8 cellular contexts compared by ENCODE assay signal in the genomic region with DNA sequence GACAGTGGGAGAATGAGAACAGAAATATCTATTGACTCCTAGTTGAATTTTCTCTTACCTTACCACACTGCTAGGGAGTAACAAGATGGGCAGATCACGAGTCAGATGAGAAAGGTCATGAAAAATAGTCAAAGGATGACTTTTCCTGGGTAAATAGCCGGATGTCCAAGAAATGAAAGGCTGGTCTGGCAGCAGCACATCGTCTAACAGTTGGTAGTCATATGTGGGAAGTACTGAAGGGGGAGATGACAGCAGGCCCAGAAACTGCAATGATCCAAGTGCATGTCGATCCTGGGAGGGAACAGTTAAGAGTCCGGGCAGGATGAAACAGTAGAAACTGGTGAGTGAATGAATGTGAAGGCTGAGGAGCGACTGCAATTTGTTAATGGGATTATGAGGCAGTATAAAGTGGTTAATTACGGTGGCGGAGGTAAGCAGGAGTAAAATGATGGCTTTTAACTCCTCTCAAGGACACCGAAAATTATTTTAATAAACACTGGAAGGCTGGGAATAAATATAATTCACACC. TPM values are rescaled to one million over a fixed set of nuclear protein-coding genes. Genes with fewer than 3 reads are reported as not detected.
DNase-seq lines count a peak whose midpoint lies in the region; ATAC-seq and TF ChIP-seq lines count a peak whose summit lies in the region.

No MANE protein-coding gene starts in this region.

- TF ChIP-seq CTCF in NB4 (IDR thresholded peaks at IDR 0.05; ENCODE audit: low read depth, low read length) (no peak), WTC11 (IDR thresholded peaks at IDR 0.05) (no peak), fibroblast of pulmonary artery (IDR thresholded peaks at IDR 0.05; ENCODE audit: low read length, missing control alignments) (peak; percentile 11)

- H3K4me1 Mint-ChIP-seq in WTC11: peaks cover 26% of the 10 kb centered on the region

- peak; percentile 12 to 83 (median 57) for DNase-seq in NCI-H1417 (lab: John Stamatoyannopoulos, UW)
- no peak for DNase-seq in NCI-H1417 treated with DMSO at 0.1 percent for 48 hours (lab: John Stamatoyannopoulos, UW)
- DNase-seq in NB4 (ENCODE audit: low read depth): peak; percentile 64
- DNase-seq in WTC11 (ENCODE audit: low spot score): no peak
- DNase-seq in fibroblast of pulmonary artery (ENCODE audit: low read depth): peak; percentile 74
- DNase-seq in NCI-H2029 treated with DMSO at 0.1 percent for 48 hours (lab: John Stamatoyannopoulos, UW): no peak

- H3K9me3 ChIP-seq in neuron (ENCODE audit: low read length): no peaks in the 10 kb centered on the region

- no peaks in the 10 kb centered on the region for H3K27me3 Mint-ChIP-seq in WTC11 (ENCODE audit: low read depth)

- H3K36me3 Mint-ChIP-seq in WTC11: no peaks in the 10 kb centered on the region

- H3K27me3 ChIP-seq in neuron (ENCODE audit: insufficient read depth, low read length): no peaks in the 10 kb centered on the region

- no peak for TF ChIP-seq POLR2A in NB4 (IDR thresholded peaks at IDR 0.05; ENCODE audit: extremely low read depth, insufficient read length)

- peaks cover 25% of the 10 kb centered on the region for H3K4me1 ChIP-seq in neuron (ENCODE audit: insufficient read depth, low read length)

- peak overlapping the region; percentile 69 for H3K4me3 Mint-ChIP-seq in WTC11

- POLR2A ChIA-PET in WTC11 (lab: Charles Lee): interaction anchor here (0.6 to 2.9 kb wide), 3 partner anchors 27 to 41 kb away, joined by 3 to 10 read pairs (median 9); partner anchors contain the start of gene RAD52

- H3K9me3 Mint-ChIP-seq in WTC11: no peaks in the 10 kb centered on the region

- no peaks in the 10 kb centered on the region for H3K36me3 ChIP-seq in neuron (ENCODE audit: insufficient read depth, low read length)

- H3K4me3 ChIP-seq in NB4 (ENCODE audit: low read depth, low read length) (peak overlapping the region; percentile 71), fibroblast of pulmonary artery (replicated peaks; ENCODE audit: low read depth, low read length) (peak overlapping the region; percentile 74), neuron (ENCODE audit: low read length) (peak overlapping the region; percentile 74)

- ATAC-seq in WTC11 (no peak), GM18502 (IDR thresholded peaks at IDR 0.05; ENCODE audit: poor library complexity, unreplicated experiment) (no peak)

- CTCF ChIA-PET in WTC11 (lab: Charles Lee): interaction anchor here (2.7 to 3.9 kb wide), 2 partner anchors 40 to 103 kb away, joined by 17 to 27 read pairs; partner anchors contain the start of gene RAD52

- H2AFZ ChIP-seq in neuron (ENCODE audit: low read depth, low read length): peak overlapping the region; percentile 75

- peak overlapping the region; percentile 35 for H3K27ac Mint-ChIP-seq in WTC11

TF ChIP-seq in WTC11, 78 proteins besides CTCF, POLR2A, EP300 and RAD21:
- TF ChIP-seq, protein P1, sequence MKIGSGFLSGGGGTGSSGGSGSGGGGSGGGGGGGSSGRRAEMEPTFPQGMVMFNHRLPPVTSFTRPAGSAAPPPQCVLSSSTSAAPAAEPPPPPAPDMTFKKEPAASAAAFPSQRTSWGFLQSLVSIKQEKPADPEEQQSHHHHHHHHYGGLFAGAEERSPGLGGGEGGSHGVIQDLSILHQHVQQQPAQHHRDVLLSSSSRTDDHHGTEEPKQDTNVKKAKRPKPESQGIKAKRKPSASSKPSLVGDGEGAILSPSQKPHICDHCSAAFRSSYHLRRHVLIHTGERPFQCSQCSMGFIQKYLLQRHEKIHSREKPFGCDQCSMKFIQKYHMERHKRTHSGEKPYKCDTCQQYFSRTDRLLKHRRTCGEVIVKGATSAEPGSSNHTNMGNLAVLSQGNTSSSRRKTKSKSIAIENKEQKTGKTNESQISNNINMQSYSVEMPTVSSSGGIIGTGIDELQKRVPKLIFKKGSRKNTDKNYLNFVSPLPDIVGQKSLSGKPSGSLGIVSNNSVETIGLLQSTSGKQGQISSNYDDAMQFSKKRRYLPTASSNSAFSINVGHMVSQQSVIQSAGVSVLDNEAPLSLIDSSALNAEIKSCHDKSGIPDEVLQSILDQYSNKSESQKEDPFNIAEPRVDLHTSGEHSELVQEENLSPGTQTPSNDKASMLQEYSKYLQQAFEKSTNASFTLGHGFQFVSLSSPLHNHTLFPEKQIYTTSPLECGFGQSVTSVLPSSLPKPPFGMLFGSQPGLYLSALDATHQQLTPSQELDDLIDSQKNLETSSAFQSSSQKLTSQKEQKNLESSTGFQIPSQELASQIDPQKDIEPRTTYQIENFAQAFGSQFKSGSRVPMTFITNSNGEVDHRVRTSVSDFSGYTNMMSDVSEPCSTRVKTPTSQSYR (CRISPR knock-in tag; IDR thresholded peaks at IDR 0.05): no peak
- TF ChIP-seq ZNF232 (CRISPR knock-in tag; IDR thresholded peaks at IDR 0.05) (no peak), AR (CRISPR knock-in tag; IDR thresholded peaks at IDR 0.05) (no peak), TCF7 (CRISPR knock-in tag; IDR thresholded peaks at IDR 0.05; ENCODE audit: low read depth) (no peak), SOX15 (CRISPR knock-in tag; IDR thresholded peaks at IDR 0.05) (no peak), ETV6 (CRISPR knock-in tag; IDR thresholded peaks at IDR 0.05) (no peak), NFATC4 (CRISPR knock-in tag; IDR thresholded peaks at IDR 0.05) (no peak), ELF4 (CRISPR knock-in tag; IDR thresholded peaks at IDR 0.05; ENCODE audit: low read depth) (no peak), NR2C2 (CRISPR knock-in tag; IDR thresholded peaks at IDR 0.05) (no peak), ATF1 (CRISPR knock-in tag; IDR thresholded peaks at IDR 0.05) (no peak)
- TF ChIP-seq, protein P2, sequence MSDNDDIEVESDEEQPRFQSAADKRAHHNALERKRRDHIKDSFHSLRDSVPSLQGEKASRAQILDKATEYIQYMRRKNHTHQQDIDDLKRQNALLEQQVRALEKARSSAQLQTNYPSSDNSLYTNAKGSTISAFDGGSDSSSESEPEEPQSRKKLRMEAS (CRISPR knock-in tag; IDR thresholded peaks at IDR 0.05): no peak; the same call in 1 of the 2 replicates
- TF ChIP-seq, protein P3, sequence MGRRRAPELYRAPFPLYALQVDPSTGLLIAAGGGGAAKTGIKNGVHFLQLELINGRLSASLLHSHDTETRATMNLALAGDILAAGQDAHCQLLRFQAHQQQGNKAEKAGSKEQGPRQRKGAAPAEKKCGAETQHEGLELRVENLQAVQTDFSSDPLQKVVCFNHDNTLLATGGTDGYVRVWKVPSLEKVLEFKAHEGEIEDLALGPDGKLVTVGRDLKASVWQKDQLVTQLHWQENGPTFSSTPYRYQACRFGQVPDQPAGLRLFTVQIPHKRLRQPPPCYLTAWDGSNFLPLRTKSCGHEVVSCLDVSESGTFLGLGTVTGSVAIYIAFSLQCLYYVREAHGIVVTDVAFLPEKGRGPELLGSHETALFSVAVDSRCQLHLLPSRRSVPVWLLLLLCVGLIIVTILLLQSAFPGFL (CRISPR knock-in tag; IDR thresholded peaks at IDR 0.05; ENCODE audit: borderline replicate concordance): no peak

RNA-seq across cellular contexts. Expression of gene ERC1, which starts 1.2 kb away (rescaled TPM):
- 42.2 to 51.8 TPM (median 47.5 TPM) in 3 replicates for total RNA-seq in WTC11 (2021)

RNA-seq across cellular contexts. Expression of gene RAD52, which starts 40.3 kb away (rescaled TPM):
- 17.1 to 20.7 TPM (median 19.2 TPM) in 3 replicates for total RNA-seq in WTC11 (2021)

Comparison
In these comparisons a context has a peak if more than half of its experiments do, and no peak if none do; other contexts are left out.
1. DNase-seq: peak in NCI-H1417 (3 of 3), NB4 (single experiment) and fibroblast of pulmonary artery (single experiment); none in NCI-H1417 treated with DMSO at 0.1 percent for 48 hours (single experiment), WTC11 (single experiment) and NCI-H2029 treated with DMSO at 0.1 percent for 48 hours (single experiment).
2. Peak in every context shown above with its lines, with median percentiles within 50 percentile points of each other: H3K4me3 ChIP-seq.